2 cellular contexts compared by ENCODE assay signal in genomic region chr14:94409430-94409829, GRCh38. TPM values are rescaled to one million over a fixed set of nuclear protein-coding genes. Genes with fewer than 3 reads are reported as not detected.
"Had no signal": no experiment of that assay in that cellular context is flagged by ENCODE, and none has a peak within 500 bp of the region (broad histone marks: within the 10 kb centered on the region; RNA-seq: fewer than 3 reads in every experiment).

No MANE protein-coding gene starts in this region.

RNA-seq across cellular contexts. Expression of gene SERPINA1, which starts 21.0 kb away (rescaled TPM):
- total RNA-seq: G401 had no signal

RNA-seq across cellular contexts. Expression of gene SERPINA2, which starts 42.9 kb away (rescaled TPM):
- total RNA-seq: G401, GM12878 had no signal
- polyA plus RNA-seq: GM12878 had no signal

RNA-seq across cellular contexts. Expression of gene SERPINA11, which starts 43.2 kb away (rescaled TPM):
- total RNA-seq: G401, GM12878 had no signal
